8 cellular contexts compared by ENCODE assay signal in the genomic region with DNA sequence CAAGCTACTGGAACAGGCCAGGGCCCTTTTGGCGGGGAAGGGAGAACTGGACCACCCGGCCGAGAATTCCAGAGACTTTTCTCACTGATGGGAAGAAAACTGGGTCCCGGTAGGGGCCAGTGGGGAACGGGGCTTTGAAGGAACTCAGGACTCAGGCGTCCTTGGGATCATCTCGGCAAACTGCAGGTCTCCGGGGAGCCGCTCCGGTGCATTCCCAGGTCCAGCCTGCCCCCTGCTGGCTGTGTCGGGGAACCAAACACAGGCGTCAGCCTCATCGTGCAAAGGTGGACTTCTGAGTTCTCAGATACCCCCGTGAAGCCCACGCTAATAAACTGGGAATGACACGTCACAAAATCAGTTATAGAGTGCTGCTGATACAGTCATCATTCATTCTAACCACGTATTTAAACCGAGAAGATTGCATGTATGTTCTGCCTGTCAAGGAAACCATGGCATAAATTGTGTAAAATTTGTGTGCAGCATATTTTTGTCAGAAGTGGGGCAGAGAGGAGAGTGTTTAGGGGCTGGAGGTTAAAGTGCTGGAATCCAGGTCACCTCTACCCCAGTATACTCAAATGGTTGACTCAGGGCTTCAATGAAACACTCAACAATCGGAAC.
DNase-seq lines count a peak whose midpoint lies in the region; ATAC-seq, FAIRE-seq and TF ChIP-seq lines count a peak whose summit lies in the region.

No MANE protein-coding gene starts in this region.

- ATAC-seq in HG03196 (IDR thresholded peaks at IDR 0.05; ENCODE audit: unreplicated experiment), result no peak

- H3K9me3 Mint-ChIP-seq in HFFc6, result no peaks in the 10 kb centered on the region; the same call in 1 of the 2 replicates

- H3K4me3 ChIP-seq in astrocyte of the cerebellum (ENCODE audit: low read depth, low read length), result no peak overlapping the region
- no peak overlapping the region for H3K4me3 ChIP-seq in skeletal muscle tissue (ENCODE audit: low read length in 3 of 3)

- peaks cover 3 to 9% (median 7%) of the 10 kb centered on the region in 3 donors for H3K4me1 ChIP-seq in skeletal muscle tissue (ENCODE audit: control insufficient read depth in 3 of 3, insufficient read depth in 3 of 3, low read length in 3 of 3)

- no peak overlapping the region for H3K4me3 Mint-ChIP-seq in HFFc6

- H3K27me3 ChIP-seq in skeletal muscle tissue (ENCODE audit: control insufficient read depth in 3 of 3, insufficient read depth in 3 of 3, low read length in 3 of 3), result peaks cover 28 to 57% (median 50%) of the 10 kb centered on the region in 3 donors

- peak; percentile 98 for TF ChIP-seq CTCF in HFFc6 (IDR thresholded peaks at IDR 0.05)
- peak; percentile 90 for TF ChIP-seq CTCF in astrocyte of the cerebellum (IDR thresholded peaks at IDR 0.05; ENCODE audit: low read depth, low read length, missing control alignments)

- no peaks in the 10 kb centered on the region for H3K36me3 ChIP-seq in skeletal muscle tissue (ENCODE audit: control insufficient read depth in 3 of 3, insufficient read depth in 3 of 3, low read length in 3 of 3)

- in situ Hi-C loops in astrocyte of the cerebellum (cut with HindIII; ENCODE audit: low sequenced_read_pairs), result no loop called here

- H3K27ac Mint-ChIP-seq in HFFc6, result no peak overlapping the region

- DNase-seq in COLO829 (ENCODE audit: low spot score) (peak; percentile 38), HFFc6 (peak; percentile 28), RCC 7860 (ENCODE audit: low spot score) (peak; percentile 23), astrocyte of the cerebellum (ENCODE audit: low read depth) (peak; percentile 12), hypothalamus (lab: John Stamatoyannopoulos, UW) (peak in 48 of 51 donors; percentile 10 to 81 (median 56)), OCI-M2 (lab: John Stamatoyannopoulos, UW; ENCODE audit: unreplicated experiment) (no peak)

- H3K27ac ChIP-seq in skeletal muscle tissue (ENCODE audit: low read depth, low read length), result no peak overlapping the region

- H3K36me3 Mint-ChIP-seq in HFFc6 (ENCODE audit: low read depth), result no peaks in the 10 kb centered on the region

- no peaks in the 10 kb centered on the region for H3K9me3 ChIP-seq in skeletal muscle tissue (ENCODE audit: control insufficient read depth in 3 of 3, low read length in 3 of 3)

- H3K27me3 Mint-ChIP-seq in HFFc6 (ENCODE audit: insufficient read depth), result peaks cover 7% of the 10 kb centered on the region

- peak overlapping the region in 2 of 3 donors; percentile 45 to 50 for H3K9ac ChIP-seq in skeletal muscle tissue (ENCODE audit: low read depth in 1 of 3, low read length in 3 of 3)

- FAIRE-seq in RCC 7860 (lab: Jason Lieb, UNC), result no peak

- peaks cover 20% of the 10 kb centered on the region; the same call in 1 of the 2 replicates for H3K4me1 Mint-ChIP-seq in HFFc6 (ENCODE audit: low read depth)
